ENCODE assay signal across 21 cellular contexts in genomic region chr9:81578606-81579005, GRCh38.
DNase-seq lines count a peak whose midpoint lies in the region; TF ChIP-seq lines count a peak whose summit lies in the region.
"Had no signal": no experiment of that assay in that cellular context is flagged by ENCODE, and none has a peak within 500 bp of the region (broad histone marks: within the 10 kb centered on the region; RNA-seq: fewer than 3 reads in every experiment).

No MANE protein-coding gene starts in this region.

- H3K4me3 ChIP-seq in AG09309 (ENCODE audit: control insufficient read depth, low read depth, low read length), result no peak overlapping the region
- no peak overlapping the region for H3K4me3 ChIP-seq in choroid plexus epithelial cell (ENCODE audit: low read depth, low read length)
- no peak overlapping the region for H3K4me3 ChIP-seq in dorsolateral prefrontal cortex
- H3K4me3 ChIP-seq: lower lobe of right lung, neural progenitor cell, uterus had no signal

- no peak overlapping the region for H3K14ac ChIP-seq in H9 (ENCODE audit: insufficient read depth, low read length)

- H3K4ac ChIP-seq in H9 (ENCODE audit: low read depth, low read length), result no peak overlapping the region

- peaks cover 26% of the 10 kb centered on the region for H3K36me3 Mint-ChIP-seq in osteocyte (ENCODE audit: unreplicated experiment)
- H3K36me3 Mint-ChIP-seq in H9 (ENCODE audit: insufficient read depth in 1 of 3, low read depth in 3 of 3), result peaks cover 14 to 31% (median 26%) of the 10 kb centered on the region in 3 experiments
- H3K36me3 Mint-ChIP-seq: activated CD4-positive, alpha-beta memory T cell treated with anti-CD3 and anti-CD28 coated beads for 36 hours had no signal

- intact Hi-C loops in dorsolateral prefrontal cortex (cut with DNase I), result no loop called here

- H3K27ac Mint-ChIP-seq in osteocyte (ENCODE audit: unreplicated experiment) (peak overlapping the region; percentile 27), H9 (peak overlapping the region in 1 of 3 experiments; percentile 49; a peak in 2 of 7 replicates)
- H3K27ac Mint-ChIP-seq: activated CD4-positive, alpha-beta memory T cell treated with anti-CD3 and anti-CD28 coated beads for 36 hours; neural progenitor cell had no signal

- H3K23me2 ChIP-seq in H9 (ENCODE audit: insufficient read length, low read depth, low read length, poor library complexity, severe bottlenecking), result no peaks in the 10 kb centered on the region

- H3K9me3 Mint-ChIP-seq in osteocyte (ENCODE audit: unreplicated experiment) (no peaks in the 10 kb centered on the region), H9 (no peaks in the 10 kb centered on the region; a peak in 1 of 5 replicates)
- H3K9me3 Mint-ChIP-seq: activated CD4-positive, alpha-beta memory T cell treated with anti-CD3 and anti-CD28 coated beads for 36 hours; neural progenitor cell had no signal

- H2AK5ac ChIP-seq in H9 (ENCODE audit: insufficient read length, low read length), result no peak overlapping the region

- DNase-seq in AG09309 (ENCODE audit: low read depth) (peak; percentile 43), LHCN-M2 (ENCODE audit: low read depth) (peak; percentile 31), choroid plexus epithelial cell (ENCODE audit: low read depth) (peak; percentile 50), osteocyte (ENCODE audit: extremely low spot score, unreplicated experiment) (no peak), SK-N-DZ (ENCODE audit: low spot score) (no peak), H9 (no peak), SKM-1 (lab: John Stamatoyannopoulos, UW; ENCODE audit: unreplicated experiment) (no peak), dorsolateral prefrontal cortex (no peak)
- DNase-seq: activated CD4-positive, alpha-beta memory T cell treated with anti-CD3 and anti-CD28 coated beads for 36 hours; activated gamma-delta T cell treated with Interleukin-2 at 50 U/mL for 16 hours; caudate nucleus; DMS79; foreskin melanocyte; hypothalamus; lower lobe of right lung; NCI-H1694; NCI-H2171; NCI-H524 treated with DMSO at 0.1 percent for 48 hours; T1000; uterus had no signal

- no peaks in the 10 kb centered on the region for H4K20me1 ChIP-seq in H9 (ENCODE audit: control insufficient read depth, insufficient read depth, insufficient read length)

- TF ChIP-seq CTCF in AG09309 (IDR thresholded peaks at IDR 0.05; ENCODE audit: control insufficient read depth, insufficient read depth, low read depth, low read length, missing control alignments) (no peak), choroid plexus epithelial cell (conservative IDR thresholded peaks at IDR 0.05; ENCODE audit: low read depth, low read length) (no peak), osteocyte (IDR thresholded peaks at IDR 0.05) (no peak), H9 (conservative IDR thresholded peaks at IDR 0.05) (no peak), dorsolateral prefrontal cortex (IDR thresholded peaks at IDR 0.05 in 54 of 56, conservative IDR thresholded peaks at IDR 0.05 in 2 of 56; ENCODE audit: low read depth in 1 of 56, partially characterized antibody in 56 of 56) (no peak)

- no peak overlapping the region for H2BK20ac ChIP-seq in H9 (ENCODE audit: low read depth, low read length, poor library complexity, severe bottlenecking)

- H3K4me1 ChIP-seq in H9 (ENCODE audit: insufficient read depth, low read length), result peaks cover 5% of the 10 kb centered on the region; the same call in 1 of the 2 replicates
- H3K4me1 ChIP-seq: lower lobe of right lung, uterus had no signal

- no peaks in the 10 kb centered on the region for H3K27me3 Mint-ChIP-seq in osteocyte (ENCODE audit: unreplicated experiment)
- H3K27me3 Mint-ChIP-seq in H9 (ENCODE audit: low read depth), result no peaks in the 10 kb centered on the region
- H3K27me3 Mint-ChIP-seq: activated CD4-positive, alpha-beta memory T cell treated with anti-CD3 and anti-CD28 coated beads for 36 hours had no signal

- H2BK12ac ChIP-seq in H9 (ENCODE audit: insufficient read length, low read depth, low read length), result no peak overlapping the region

- H3K9ac ChIP-seq in H9 (ENCODE audit: extremely low read depth, insufficient read length, low read length), result no peak overlapping the region
- H3K9ac ChIP-seq: neural progenitor cell had no signal

- H4K91ac ChIP-seq in H9 (ENCODE audit: insufficient read length, low read depth, low read length), result no peak overlapping the region

- H3K4me3 Mint-ChIP-seq in osteocyte (ENCODE audit: unreplicated experiment) (no peak overlapping the region), H9 (no peak overlapping the region)
- H3K4me3 Mint-ChIP-seq: activated CD4-positive, alpha-beta memory T cell treated with anti-CD3 and anti-CD28 coated beads for 36 hours; neural progenitor cell had no signal

- H2BK15ac ChIP-seq in H9 (ENCODE audit: low read depth, low read length), result no peak overlapping the region

- H3K4me1 Mint-ChIP-seq in osteocyte (ENCODE audit: unreplicated experiment), result peaks cover 26% of the 10 kb centered on the region
- H3K4me1 Mint-ChIP-seq in H9, result peaks cover 19 to 24% of the 10 kb centered on the region in 2 experiments

- H2BK120ac ChIP-seq in H9 (ENCODE audit: low read depth, low read length, poor library complexity, severe bottlenecking), result no peak overlapping the region

- no peak overlapping the region for H3K56ac ChIP-seq in H9 (ENCODE audit: insufficient read length, low read depth, low read length)

- no peaks in the 10 kb centered on the region for H3K79me1 ChIP-seq in H9 (ENCODE audit: insufficient read depth, low read depth, low read length, poor library complexity, severe bottlenecking)

- no peak overlapping the region for H3K18ac ChIP-seq in H9 (ENCODE audit: insufficient read length, low read depth, low read length)

- H4K5ac ChIP-seq in H9 (ENCODE audit: insufficient read length, low read depth, low read length), result no peak overlapping the region

- no peak overlapping the region for H2BK5ac ChIP-seq in H9 (ENCODE audit: insufficient read length, low read length)

- no peak overlapping the region for H4K8ac ChIP-seq in H9 (replicated peaks; ENCODE audit: insufficient read length, low read depth, low read length)

- H3K23ac ChIP-seq in H9 (ENCODE audit: insufficient read length, low read depth, low read length), result no peak overlapping the region

- no peaks in the 10 kb centered on the region for H3K79me2 ChIP-seq in H9 (ENCODE audit: insufficient read depth, low read length)

- H2AFZ ChIP-seq in H9 (ENCODE audit: low read length), result no peak overlapping the region
- H2AFZ ChIP-seq: neural progenitor cell had no signal

- no peaks in the 10 kb centered on the region for H3K27me3 ChIP-seq in H9 (ENCODE audit: insufficient read depth, low read length)
- no peaks in the 10 kb centered on the region for H3K27me3 ChIP-seq in dorsolateral prefrontal cortex
- H3K27me3 ChIP-seq: neural progenitor cell, uterus had no signal

- H3K27ac ChIP-seq in H9 (ENCODE audit: insufficient read length, low read depth, low read length) (no peak overlapping the region), dorsolateral prefrontal cortex (no peak overlapping the region)
- H3K27ac ChIP-seq: lower lobe of right lung, neural progenitor cell, uterus had no signal

- no peaks in the 10 kb centered on the region for H3K9me3 ChIP-seq in H9 (ENCODE audit: control insufficient read depth, low read depth, low read length)
- H3K9me3 ChIP-seq: lower lobe of right lung, uterus had no signal

- no peak overlapping the region for H3K4me2 ChIP-seq in H9 (ENCODE audit: insufficient read depth, insufficient read length, low read length)
- H3K4me2 ChIP-seq: neural progenitor cell had no signal

- no peak overlapping the region for H3T11ph ChIP-seq in H9 (ENCODE audit: low read length)

Comparison
In these comparisons a context has a peak if more than half of its experiments do, and no peak if none do; other contexts are left out.
1. DNase-seq: peak in AG09309 (single experiment), LHCN-M2 (single experiment) and choroid plexus epithelial cell (single experiment); none in osteocyte (single experiment), SK-N-DZ (single experiment), H9 (single experiment), SKM-1 (single experiment) and dorsolateral prefrontal cortex (0 of 10).